Comparison of ENCODE assay signal across 6 cellular contexts in genomic region chr12:18151036-18151435, GRCh38.
"Had no signal": no experiment of that assay in that cellular context is flagged by ENCODE, and none has a peak within 500 bp of the region (broad histone marks: within the 10 kb centered on the region; RNA-seq: fewer than 3 reads in every experiment).

No MANE protein-coding gene starts in this region.

- H3K4me3 ChIP-seq: GM23338 had no signal

- DNase-seq: H9, HCEC 1CT, KBM-7 had no signal

- H3K27ac ChIP-seq: HL-60 had no signal

- H2AFZ ChIP-seq: GM23338 had no signal

- H3K4me2 ChIP-seq: GM23338 had no signal

- ATAC-seq: GM23338, HepG2 had no signal
